Comparison of ENCODE assay signal across 7 cellular contexts in the genomic region with DNA sequence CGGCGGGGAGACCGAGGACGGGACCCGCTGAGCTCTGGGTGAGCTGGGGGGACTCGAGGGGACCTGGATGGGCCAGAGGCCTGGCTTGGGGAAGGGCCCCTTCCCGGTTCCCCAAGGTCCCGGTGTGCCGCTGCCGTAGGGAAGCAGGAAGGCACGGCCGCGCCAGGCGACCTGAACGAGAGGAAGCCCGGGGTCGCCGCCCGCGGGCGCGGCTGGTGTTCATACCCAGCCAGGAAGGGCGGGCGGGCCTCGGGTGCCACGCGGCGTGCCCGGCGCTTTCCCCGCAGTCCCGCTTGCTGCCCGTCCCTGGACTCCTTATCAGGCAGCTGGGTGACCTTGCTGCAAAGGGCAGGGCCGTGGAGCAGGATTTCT. TPM values are rescaled to one million over a fixed set of nuclear protein-coding genes. Genes with fewer than 3 reads are reported as not detected.
DNase-seq lines count a peak whose midpoint lies in the region; ATAC-seq and TF ChIP-seq lines count a peak whose summit lies in the region.

No MANE protein-coding gene starts in this region.

- H3K27me3 ChIP-seq in trophoblast cell (ENCODE audit: insufficient read depth, low read length) = no peaks in the 10 kb centered on the region

- DNase-seq in activated CD4-positive, CD25-positive, alpha-beta regulatory T cell treated with anti-CD3 and anti-CD28 coated beads, Interleukin-2, amount 50 U/mL, for 72 hours = peak; percentile 46
- DNase-seq in epithelial cell of esophagus (ENCODE audit: low read depth) (no peak), trophoblast cell (no peak), putamen (ENCODE audit: low spot score) (no peak)

- H3K4me2 ChIP-seq in trophoblast cell (ENCODE audit: low read length) = peak overlapping the region; percentile 76

- H3K9ac ChIP-seq in trophoblast cell (ENCODE audit: low read length) = peak overlapping the region; percentile 39

- peaks cover 8% of the 10 kb centered on the region for H3K79me1 ChIP-seq in trophoblast cell (ENCODE audit: low read length)

- no peaks in the 10 kb centered on the region for H3K9me3 ChIP-seq in trophoblast cell (ENCODE audit: insufficient read depth, low read depth, low read length)

- H3K4me1 ChIP-seq in trophoblast cell (ENCODE audit: control insufficient read depth in 1 of 2, insufficient read depth in 2 of 2, low read length in 2 of 2) = peaks cover 2 to 4% of the 10 kb centered on the region in 2 experiments

- peak overlapping the region; percentile 99 for H4K8ac ChIP-seq in trophoblast cell (ENCODE audit: low read depth, low read length)

- peak overlapping the region; percentile 61 for H3K4ac ChIP-seq in trophoblast cell (ENCODE audit: low read depth, low read length)

- peak overlapping the region; percentile 99 for H2AFZ ChIP-seq in trophoblast cell (ENCODE audit: insufficient read depth, low read length, poor library complexity)

- no peak overlapping the region for H2AK5ac ChIP-seq in trophoblast cell (ENCODE audit: low read length)

- H3K4me3 ChIP-seq in epithelial cell of esophagus (ENCODE audit: low read length) (peak overlapping the region; percentile 35), trophoblast cell (ENCODE audit: low read depth, low read length) (peak overlapping the region; percentile 31)

- H3K79me2 ChIP-seq in trophoblast cell (ENCODE audit: control insufficient read depth, insufficient read depth, low read length, poor library complexity) = peaks cover 3% of the 10 kb centered on the region

- H2BK120ac ChIP-seq in trophoblast cell (ENCODE audit: insufficient read depth, low read length, poor library complexity) = peak overlapping the region; percentile 63

- H3K23ac ChIP-seq in trophoblast cell (ENCODE audit: low read length) = no peak overlapping the region

- WGBS in trophoblast cell (ENCODE audit: extremely low coverage, insufficient coverage, insufficient read length) = no CpG with 5 or more reads among the region's 34 CpGs

- H4K12ac ChIP-seq in trophoblast cell (ENCODE audit: low read depth, low read length) = peak overlapping the region; percentile 98

- no peaks in the 10 kb centered on the region for H3K36me3 ChIP-seq in trophoblast cell (ENCODE audit: control insufficient read depth in 1 of 2, insufficient read depth in 2 of 2, low read length in 2 of 2)

- H3K14ac ChIP-seq in trophoblast cell (ENCODE audit: low read length) = peak overlapping the region; percentile 84

- no peak overlapping the region for H2BK5ac ChIP-seq in trophoblast cell (ENCODE audit: low read depth, low read length, poor library complexity)

- peak; percentile 11 for ATAC-seq in GM21447 (IDR thresholded peaks at IDR 0.05; ENCODE audit: unreplicated experiment)
- no peak for ATAC-seq in GM19351 (IDR thresholded peaks at IDR 0.05; ENCODE audit: unreplicated experiment)
- ATAC-seq in HG03196 (IDR thresholded peaks at IDR 0.05; ENCODE audit: unreplicated experiment) = no peak

- H3K27ac ChIP-seq in trophoblast cell (ENCODE audit: low read depth, low read length) = no peak overlapping the region

- peak overlapping the region; percentile 81 for H4K91ac ChIP-seq in trophoblast cell (ENCODE audit: low read depth, low read length)

- TF ChIP-seq CTCF in epithelial cell of esophagus (IDR thresholded peaks at IDR 0.05; ENCODE audit: insufficient read depth, low read depth, low read length, missing control alignments) = no peak

- no peak overlapping the region for H2BK12ac ChIP-seq in trophoblast cell (ENCODE audit: low read length)

- peak overlapping the region; percentile 6 for H3K18ac ChIP-seq in trophoblast cell (ENCODE audit: low read length)

RNA-seq across cellular contexts. Expression of a gene that starts 38.0 kb away (rescaled TPM):
- polyA plus RNA-seq in trophoblast cell (2013) = 10.7 TPM in 2 replicates
